27 cellular contexts compared by ENCODE assay signal in the genomic region with DNA sequence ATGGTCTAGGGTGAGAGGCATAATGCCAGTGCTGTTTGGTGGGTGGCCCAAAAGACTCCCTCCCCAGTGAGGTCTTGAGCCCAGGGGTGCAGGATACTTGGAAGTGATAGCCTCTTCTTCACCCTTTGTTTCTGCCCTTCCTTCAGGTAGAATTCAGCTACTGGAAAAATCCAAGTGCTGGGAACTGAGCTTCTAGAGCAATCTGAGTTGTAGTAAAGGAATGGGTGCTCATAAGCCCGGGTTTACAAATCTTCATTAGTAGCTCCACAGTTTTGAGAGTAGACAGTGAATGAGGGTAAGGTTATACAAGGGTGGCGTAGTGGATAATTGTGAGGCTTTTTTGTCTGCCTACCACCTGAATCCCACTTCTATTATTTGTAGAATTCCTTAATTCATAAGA. TPM values are rescaled to one million over a fixed set of nuclear protein-coding genes. Genes with fewer than 3 reads are reported as not detected.
DNase-seq lines count a peak whose midpoint lies in the region; ATAC-seq and TF ChIP-seq lines count a peak whose summit lies in the region.
"Had no signal": no experiment of that assay in that cellular context is flagged by ENCODE, and none has a peak within 500 bp of the region (broad histone marks: within the 10 kb centered on the region; RNA-seq: fewer than 3 reads in every experiment).

No MANE protein-coding gene starts in this region.

- H3F3A ChIP-seq in GM23338 (replicated peaks; ENCODE audit: low read depth), result no peaks in the 10 kb centered on the region

- H2AFZ ChIP-seq in GM23338, result peak overlapping the region; percentile 80
- H2AFZ ChIP-seq: hepatocyte had no signal

- 49% methylated on average over 2 of the region's 2 CpGs for WGBS in thymus

- H3K4me3 ChIP-seq in GM23338, result no peak overlapping the region
- no peak overlapping the region for H3K4me3 ChIP-seq in thymus (ENCODE audit: low read length)
- H3K4me3 ChIP-seq: cardiac muscle cell, esophagus squamous epithelium, gastrocnemius medialis, hepatocyte, MG63, ovary, smooth muscle cell, vagina had no signal

- no peak for DNase-seq in activated naive CD8-positive, alpha-beta T cell treated with anti-CD3 and anti-CD28 coated beads for 36 hours
- DNase-seq in GM23338 (ENCODE audit: low spot score), result no peak
- no peak for DNase-seq in activated T-helper 2 cell treated with anti-CD3 and anti-CD28 coated beads, Interferon-gamma antibody, Interleukin-2, Interleukin-4, amounts not matched to agents 10 μg/mL and 5 μg/mL and 100 μg/mL, durations not matched to agents 14 hours and 24 hours and 36 hours (ENCODE audit: low spot score)
- no peak for DNase-seq in foreskin melanocyte
- no peak for DNase-seq in amniotic stem cell (lab: John Stamatoyannopoulos, UW)
- DNase-seq: activated CD4-positive, alpha-beta T cell treated with anti-CD3 and anti-CD28 coated beads for 1 hour; activated gamma-delta T cell treated with Interleukin-2 at 50 U/mL for 16 hours; anterior cingulate cortex; cortex of kidney; esophagus squamous epithelium; gastrocnemius medialis; immature natural killer cell; MG63; NCI-H1417 treated with DMSO at 0.1 percent for 48 hours; ovary; SHP77 treated with DMSO at 0.1 percent for 48 hours; stimulated activated CD4-positive, alpha-beta T cell treated with anti-CD3 and anti-CD28 coated beads, Interleukin-2, amount 100 ng/mL, for 24 hours had no signal

- ATAC-seq in GM23338 (no peak), GM21360 (IDR thresholded peaks at IDR 0.05; ENCODE audit: unreplicated experiment) (no peak)
- ATAC-seq: gastrocnemius medialis had no signal

- no peaks in the 10 kb centered on the region for H3K9me2 ChIP-seq in GM23338 (ENCODE audit: insufficient read depth)

- no peak overlapping the region for H3K4me3 Mint-ChIP-seq in activated naive CD8-positive, alpha-beta T cell
- no peak overlapping the region for H3K4me3 Mint-ChIP-seq in activated naive CD8-positive, alpha-beta T cell treated with anti-CD3 and anti-CD28 coated beads for 36 hours
- H3K4me3 Mint-ChIP-seq in GM23338, result no peak overlapping the region
- H3K4me3 Mint-ChIP-seq in activated T-helper 2 cell treated with anti-CD3 and anti-CD28 coated beads, Interferon-gamma antibody, Interleukin-2, Interleukin-4, amounts not matched to agents 10 μg/mL and 5 μg/mL and 100 μg/mL, durations not matched to agents 14 hours and 24 hours and 36 hours (ENCODE audit: low read depth), result no peak overlapping the region
- H3K4me3 Mint-ChIP-seq: IgD-negative memory B cell, immature natural killer cell, nephron had no signal

- H3K9me3 Mint-ChIP-seq in activated naive CD8-positive, alpha-beta T cell (ENCODE audit: low read depth), result peaks cover 5% of the 10 kb centered on the region
- peaks cover 12% of the 10 kb centered on the region for H3K9me3 Mint-ChIP-seq in activated naive CD8-positive, alpha-beta T cell treated with anti-CD3 and anti-CD28 coated beads for 36 hours
- H3K9me3 Mint-ChIP-seq in GM23338, result peaks cover 3% of the 10 kb centered on the region; the same call in 1 of the 3 replicates
- peaks cover 20% of the 10 kb centered on the region for H3K9me3 Mint-ChIP-seq in activated T-helper 2 cell treated with anti-CD3 and anti-CD28 coated beads, Interferon-gamma antibody, Interleukin-2, Interleukin-4, amounts not matched to agents 10 μg/mL and 5 μg/mL and 100 μg/mL, durations not matched to agents 14 hours and 24 hours and 36 hours
- H3K9me3 Mint-ChIP-seq: IgD-negative memory B cell, nephron had no signal

- no peak for TF ChIP-seq CTCF in GM23338 (conservative IDR thresholded peaks at IDR 0.05; ENCODE audit: low read depth in 2 of 2)

- H3K27me3 ChIP-seq in GM23338 (ENCODE audit: insufficient read depth) (no peaks in the 10 kb centered on the region), thymus (ENCODE audit: control insufficient read depth, insufficient read depth) (no peaks in the 10 kb centered on the region)
- H3K27me3 ChIP-seq: cardiac muscle cell, hepatocyte, ovary, vagina had no signal

- H3K4me1 ChIP-seq in GM23338 (ENCODE audit: insufficient read depth) (no peaks in the 10 kb centered on the region), thymus (ENCODE audit: control insufficient read depth, insufficient read depth, low read length) (peaks cover 29% of the 10 kb centered on the region)
- H3K4me1 ChIP-seq: esophagus squamous epithelium, gastrocnemius medialis, vagina had no signal

- H3K79me2 ChIP-seq in GM23338 (replicated peaks; ENCODE audit: insufficient read depth), result no peaks in the 10 kb centered on the region
- H3K79me2 ChIP-seq: hepatocyte had no signal

- H3K27ac ChIP-seq in GM23338 (ENCODE audit: low read depth), result no peak overlapping the region
- H3K27ac ChIP-seq in thymus (ENCODE audit: low read depth), result peak overlapping the region; percentile 53
- H3K27ac ChIP-seq: cardiac muscle cell, esophagus squamous epithelium, gastrocnemius medialis, hepatocyte, ovary, vagina had no signal

- H3K27me3 Mint-ChIP-seq in activated naive CD8-positive, alpha-beta T cell, result no peaks in the 10 kb centered on the region
- no peaks in the 10 kb centered on the region for H3K27me3 Mint-ChIP-seq in activated naive CD8-positive, alpha-beta T cell treated with anti-CD3 and anti-CD28 coated beads for 36 hours
- H3K27me3 Mint-ChIP-seq in GM23338 (ENCODE audit: insufficient read depth, low read depth, poor library complexity), result no peaks in the 10 kb centered on the region
- H3K27me3 Mint-ChIP-seq in activated T-helper 2 cell treated with anti-CD3 and anti-CD28 coated beads, Interferon-gamma antibody, Interleukin-2, Interleukin-4, amounts not matched to agents 10 μg/mL and 5 μg/mL and 100 μg/mL, durations not matched to agents 14 hours and 24 hours and 36 hours (ENCODE audit: low read depth), result no peaks in the 10 kb centered on the region
- H3K27me3 Mint-ChIP-seq: IgD-negative memory B cell had no signal

- H3K27ac Mint-ChIP-seq in activated naive CD8-positive, alpha-beta T cell, result peak overlapping the region; percentile 88
- H3K27ac Mint-ChIP-seq in activated naive CD8-positive, alpha-beta T cell treated with anti-CD3 and anti-CD28 coated beads for 36 hours, result no peak overlapping the region
- H3K27ac Mint-ChIP-seq in GM23338, result no peak overlapping the region
- H3K27ac Mint-ChIP-seq in activated T-helper 2 cell treated with anti-CD3 and anti-CD28 coated beads, Interferon-gamma antibody, Interleukin-2, Interleukin-4, amounts not matched to agents 10 μg/mL and 5 μg/mL and 100 μg/mL, durations not matched to agents 14 hours and 24 hours and 36 hours, result peak overlapping the region; percentile 56
- H3K27ac Mint-ChIP-seq: immature natural killer cell, nephron had no signal

- H3K36me3 Mint-ChIP-seq in activated naive CD8-positive, alpha-beta T cell, result peaks cover 33% of the 10 kb centered on the region
- H3K36me3 Mint-ChIP-seq in activated naive CD8-positive, alpha-beta T cell treated with anti-CD3 and anti-CD28 coated beads for 36 hours, result peaks cover 33% of the 10 kb centered on the region
- H3K36me3 Mint-ChIP-seq in GM23338 (ENCODE audit: low read depth), result no peaks in the 10 kb centered on the region
- peaks cover 92% of the 10 kb centered on the region for H3K36me3 Mint-ChIP-seq in activated T-helper 2 cell treated with anti-CD3 and anti-CD28 coated beads, Interferon-gamma antibody, Interleukin-2, Interleukin-4, amounts not matched to agents 10 μg/mL and 5 μg/mL and 100 μg/mL, durations not matched to agents 14 hours and 24 hours and 36 hours (ENCODE audit: low read depth)

- intact Hi-C loops in activated T-helper 2 cell treated with anti-CD3 and anti-CD28 coated beads, Interferon-gamma antibody, Interleukin-2, Interleukin-4, amounts not matched to agents 10 μg/mL and 5 μg/mL and 100 μg/mL, durations not matched to agents 14 hours and 24 hours and 36 hours (cut with micrococcal nuclease), result loop anchor here (5.0 kb wide), 2 partner anchors 41 to 266 kb away; a partner anchor contains a TSS

- H4K20me1 ChIP-seq in GM23338 (replicated peaks; ENCODE audit: insufficient read depth), result no peaks in the 10 kb centered on the region

- no peaks in the 10 kb centered on the region for H3K9me3 ChIP-seq in thymus (ENCODE audit: control insufficient read depth)
- H3K9me3 ChIP-seq: esophagus squamous epithelium, gastrocnemius medialis, MG63, ovary, vagina had no signal

- H3K4me2 ChIP-seq in GM23338, result no peak overlapping the region
- H3K4me2 ChIP-seq: hepatocyte, smooth muscle cell had no signal

- no peaks in the 10 kb centered on the region for H3K36me3 ChIP-seq in GM23338 (ENCODE audit: insufficient read depth)
- peaks cover 53% of the 10 kb centered on the region for H3K36me3 ChIP-seq in thymus (ENCODE audit: control insufficient read depth, insufficient read depth)
- H3K36me3 ChIP-seq: cardiac muscle cell, esophagus squamous epithelium, gastrocnemius medialis, MG63, ovary, vagina had no signal

- peaks cover 40% of the 10 kb centered on the region for H3K4me1 Mint-ChIP-seq in activated naive CD8-positive, alpha-beta T cell (ENCODE audit: low read depth)
- peaks cover 43% of the 10 kb centered on the region for H3K4me1 Mint-ChIP-seq in activated naive CD8-positive, alpha-beta T cell treated with anti-CD3 and anti-CD28 coated beads for 36 hours
- peaks cover 9% of the 10 kb centered on the region; the same call in 2 of the 3 replicates for H3K4me1 Mint-ChIP-seq in GM23338
- H3K4me1 Mint-ChIP-seq in activated T-helper 2 cell treated with anti-CD3 and anti-CD28 coated beads, Interferon-gamma antibody, Interleukin-2, Interleukin-4, amounts not matched to agents 10 μg/mL and 5 μg/mL and 100 μg/mL, durations not matched to agents 14 hours and 24 hours and 36 hours (ENCODE audit: low read depth), result peaks cover 58% of the 10 kb centered on the region
- H3K4me1 Mint-ChIP-seq: nephron had no signal

TF ChIP-seq in GM23338, 12 proteins besides CTCF, POLR2A, EP300 and RAD21 (continues in another document):
- TF ChIP-seq POLR2AphosphoS5 (IDR thresholded peaks at IDR 0.05; ENCODE audit: low read depth) (no peak), NANOG (IDR thresholded peaks at IDR 0.05; ENCODE audit: borderline replicate concordance) (no peak), EZH2 (IDR thresholded peaks at IDR 0.05; ENCODE audit: low read depth, unreplicated experiment) (no peak)

RNA-seq across cellular contexts. Expression of a gene that starts 29.2 kb away (rescaled TPM):
- total RNA-seq in activated naive CD8-positive, alpha-beta T cell treated with anti-CD3 and anti-CD28 coated beads for 36 hours, result 10 to 100 TPM; 13.5 to 13.7 TPM
- total RNA-seq in GM23338 (2014; rRNA removed; shearing (Covaris generic)), result under 0.01 TPM in 1 of 2 replicates, not detected in the other
- polyA plus RNA-seq in GM23338 (2016; fragmentation: Nextera tagmentation; extraction: Ambion mirVana), result not detected in 2 replicates
- total RNA-seq in activated T-helper 2 cell treated with anti-CD3 and anti-CD28 coated beads, Interferon-gamma antibody, Interleukin-2, Interleukin-4, amounts not matched to agents 10 μg/mL and 5 μg/mL and 100 μg/mL, durations not matched to agents 14 hours and 24 hours and 36 hours, result 14.1 and 14.9 TPM in 2 replicates
- polyA plus RNA-seq in thymus, result 5.9 TPM
- total RNA-seq: cardiac muscle cell, smooth muscle cell had no signal
- polyA plus RNA-seq: cardiac muscle cell, smooth muscle cell had no signal

RNA-seq across cellular contexts. Expression of a gene that starts 38.3 kb away (rescaled TPM):
- total RNA-seq in activated naive CD8-positive, alpha-beta T cell treated with anti-CD3 and anti-CD28 coated beads for 36 hours, result 10 to 100 TPM; 39.8 to 41.6 TPM
- not detected in 2 replicates for total RNA-seq in GM23338 (2014; rRNA removed; shearing (Covaris generic))
- polyA plus RNA-seq in GM23338 (2016; fragmentation: Nextera tagmentation; extraction: Ambion mirVana) (not detected in 2 replicates), thymus (115 TPM)
- total RNA-seq in activated T-helper 2 cell treated with anti-CD3 and anti-CD28 coated beads, Interferon-gamma antibody, Interleukin-2, Interleukin-4, amounts not matched to agents 10 μg/mL and 5 μg/mL and 100 μg/mL, durations not matched to agents 14 hours and 24 hours and 36 hours, result 74.6 and 78.8 TPM in 2 replicates
- total RNA-seq: cardiac muscle cell, gastrocnemius medialis, smooth muscle cell, temporal lobe had no signal
- polyA plus RNA-seq: cardiac muscle cell, smooth muscle cell had no signal

Comparison
In these comparisons a context has a peak if more than half of its experiments do, and no peak if none do; other contexts are left out.
1. H3K27ac Mint-ChIP-seq: peak in activated naive CD8-positive, alpha-beta T cell (single experiment) and activated T-helper 2 cell treated with anti-CD3 and anti-CD28 coated beads, Interferon-gamma antibody, Interleukin-2, Interleukin-4, amounts not matched to agents 10 μg/mL and 5 μg/mL and 100 μg/mL, durations not matched to agents 14 hours and 24 hours and 36 hours (single experiment); none in activated naive CD8-positive, alpha-beta T cell treated with anti-CD3 and anti-CD28 coated beads for 36 hours (single experiment) and GM23338 (single experiment).
2. RNA of a gene that starts 29.2 kb away (total RNA-seq): 14.1 to 14.9 TPM in activated T-helper 2 cell treated with anti-CD3 and anti-CD28 coated beads, Interferon-gamma antibody, Interleukin-2, Interleukin-4, amounts not matched to agents 10 μg/mL and 5 μg/mL and 100 μg/mL, durations not matched to agents 14 hours and 24 hours and 36 hours and 13.5 to 13.7 TPM in activated naive CD8-positive, alpha-beta T cell treated with anti-CD3 and anti-CD28 coated beads for 36 hours; under 0.01 TPM in GM23338; every median in the first group is over 10 times any median in the second.
3. RNA of a gene that starts 38.3 kb away (total RNA-seq): 74.6 to 78.8 TPM in activated T-helper 2 cell treated with anti-CD3 and anti-CD28 coated beads, Interferon-gamma antibody, Interleukin-2, Interleukin-4, amounts not matched to agents 10 μg/mL and 5 μg/mL and 100 μg/mL, durations not matched to agents 14 hours and 24 hours and 36 hours and 39.8 to 41.6 TPM in activated naive CD8-positive, alpha-beta T cell treated with anti-CD3 and anti-CD28 coated beads for 36 hours; not detected in GM23338; every median in the first group is over 10 times any median in the second.